In the genomic region with DNA sequence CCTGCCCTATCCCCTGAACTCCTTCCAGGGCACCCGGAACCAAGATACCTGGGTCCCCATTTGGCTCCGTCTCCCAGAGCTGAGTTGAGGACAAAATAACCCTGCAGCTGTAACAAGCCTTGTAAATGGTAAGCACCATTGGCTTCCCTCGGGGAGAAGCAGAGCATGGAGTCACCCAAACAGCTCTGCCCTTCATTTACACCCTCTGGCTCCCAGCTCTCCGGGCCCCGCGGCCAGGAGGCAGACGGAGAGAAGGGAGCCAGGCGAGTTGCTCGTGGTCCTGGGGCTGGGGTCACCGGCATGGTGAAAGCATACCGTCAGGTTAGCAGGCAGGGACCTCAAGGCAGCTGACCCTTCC, we compare ENCODE assay signal across 8 cellular contexts. TPM values are rescaled to one million over a fixed set of nuclear protein-coding genes. Genes with fewer than 3 reads are reported as not detected.
DNase-seq lines count a peak whose midpoint lies in the region; ATAC-seq and TF ChIP-seq lines count a peak whose summit lies in the region.

No MANE protein-coding gene starts in this region.

- no peaks in the 10 kb centered on the region; the same call in 1 of the 2 replicates for H3F3A ChIP-seq in PC-9 (ENCODE audit: insufficient read depth, low read depth)

- ATAC-seq in HG02885 (IDR thresholded peaks at IDR 0.05; ENCODE audit: poor library complexity, unreplicated experiment) (no peak), GM19324 (IDR thresholded peaks at IDR 0.05; ENCODE audit: low FRiP score, unreplicated experiment) (no peak)

- TSS peak; percentile 62 for BruUV-seq in PC-9 (replicated peaks; lab: Mats Ljungman, UMichigan)

- H4K20me1 ChIP-seq in PC-9 (ENCODE audit: insufficient read depth): no peaks in the 10 kb centered on the region; the same call in 1 of the 2 replicates

- H2AFZ ChIP-seq in PC-9: no peak overlapping the region

- WGBS in esophagus muscularis mucosa: 44% methylated on average over 6 of the region's 11 CpGs
- WGBS in prostate gland: 57% methylated on average over 10 of the region's 11 CpGs

- no peaks in the 10 kb centered on the region for H3K27me3 ChIP-seq in PC-9 (ENCODE audit: insufficient read depth, low read depth)
- H3K27me3 ChIP-seq in esophagus muscularis mucosa: no peaks in the 10 kb centered on the region
- H3K27me3 ChIP-seq in prostate gland (replicated peaks; ENCODE audit: insufficient read depth): no peaks in the 10 kb centered on the region

- H3K4me3 ChIP-seq in PC-9 (peak overlapping the region; percentile 57; the same call in 1 of the 2 replicates), esophagus muscularis mucosa (peak overlapping the region; percentile 90 to 98 (median 97)), prostate gland (peak overlapping the region; percentile 95 to 96)

- TF ChIP-seq POLR2A in esophagus muscularis mucosa (IDR thresholded peaks at IDR 0.05; ENCODE audit: low read depth) (no peak), prostate gland (IDR thresholded peaks at IDR 0.05) (no peak)

- no peak overlapping the region for H3K27ac ChIP-seq in PC-9
- peak overlapping the region; percentile 97 to 99 (median 98) for H3K27ac ChIP-seq in esophagus muscularis mucosa (replicated peaks in 1 of 4)
- H3K27ac ChIP-seq in prostate gland: peak overlapping the region; percentile 98 to 99

- H3K36me3 ChIP-seq in ES-I3 (ENCODE audit: insufficient read depth, low read length): no peaks in the 10 kb centered on the region
- no peaks in the 10 kb centered on the region for H3K36me3 ChIP-seq in PC-9 (ENCODE audit: low read depth)
- H3K36me3 ChIP-seq in esophagus muscularis mucosa: peaks cover 0 to 5% (median 0%) of the 10 kb centered on the region in 4 donors
- no peaks in the 10 kb centered on the region for H3K36me3 ChIP-seq in prostate gland

- H3K4me1 ChIP-seq in ES-I3 (ENCODE audit: insufficient read depth, low read length): peaks cover 14% of the 10 kb centered on the region
- H3K4me1 ChIP-seq in PC-9 (replicated peaks; ENCODE audit: insufficient read depth): peaks cover 13% of the 10 kb centered on the region; the same call in 1 of the 2 replicates
- H3K4me1 ChIP-seq in esophagus muscularis mucosa: peaks cover 58 to 65% (median 63%) of the 10 kb centered on the region in 4 donors
- H3K4me1 ChIP-seq in prostate gland (replicated peaks): peaks cover 38% of the 10 kb centered on the region

- peak overlapping the region; percentile 57; the same call in 1 of the 2 replicates for H3K9ac ChIP-seq in ES-I3 (ENCODE audit: low read depth, low read length)

- DNase-seq in PC-9: no peak
- no peak for DNase-seq in esophagus muscularis mucosa (ENCODE audit: extremely low spot score)
- DNase-seq in prostate gland (ENCODE audit: low spot score): no peak
- no peak for DNase-seq in NCI-H510A treated with DMSO at 0.1 percent for 48 hours (lab: John Stamatoyannopoulos, UW)
- DNase-seq in OCI-M2 (lab: John Stamatoyannopoulos, UW; ENCODE audit: unreplicated experiment): no peak

- H3K79me2 ChIP-seq in PC-9 (ENCODE audit: low read depth): no peaks in the 10 kb centered on the region

- POLR2A ChIA-PET in PC-9 (lab: Charles Lee; ENCODE audit: unreplicated experiment): interaction anchor here (0.5 to 0.6 kb wide), 3 partner anchors 16 to 163 kb away, joined by 3 to 6 read pairs (median 6); no protein-coding TSS in a partner anchor

- H3K9me3 ChIP-seq in ES-I3 (ENCODE audit: control insufficient read depth, insufficient read depth, low read length) (no peaks in the 10 kb centered on the region), PC-9 (ENCODE audit: insufficient read depth, low read depth) (no peaks in the 10 kb centered on the region), esophagus muscularis mucosa (no peaks in the 10 kb centered on the region), prostate gland (no peaks in the 10 kb centered on the region)

- intact Hi-C loops in PC-9 (cut with micrococcal nuclease; ENCODE audit: unreplicated experiment) (no loop called here), esophagus muscularis mucosa (cut with DNase I) (loop anchor here (2.0 kb wide), 1 partner anchor 27 kb away; no protein-coding TSS in a partner anchor), prostate gland (cut with DNase I) (no loop called here)

- CTCF ChIA-PET in PC-9 (lab: Charles Lee): interaction anchor here (0.6 to 1.4 kb wide), 4 partner anchors 54 to 541 kb away, joined by 3 to 7 read pairs (median 3); partner anchors contain the start of genes BYSL, MED20 and TOMM6

- no peak for TF ChIP-seq EP300 in esophagus muscularis mucosa (IDR thresholded peaks at IDR 0.05)

- peak overlapping the region; percentile 77 for H3K4me2 ChIP-seq in PC-9

- H3K9me2 ChIP-seq in PC-9 (ENCODE audit: insufficient read depth): no peaks in the 10 kb centered on the region

- TF ChIP-seq CTCF in PC-9 (conservative IDR thresholded peaks at IDR 0.05) (no peak), esophagus muscularis mucosa (IDR thresholded peaks at IDR 0.05) (no peak), prostate gland (IDR thresholded peaks at IDR 0.05) (no peak)

RNA-seq across cellular contexts. Expression of gene TFEB, which starts 2.1 kb away (rescaled TPM):
- 7.3 and 8.6 TPM in 2 replicates for total RNA-seq in PC-9 (2021)
- total RNA-seq in esophagus muscularis mucosa: 10 to 100 TPM; 24.2 to 46.7 (median 33.1) TPM
- total RNA-seq in prostate gland: 10 to 100 TPM; 28.4 to 31.2 TPM

RNA-seq across cellular contexts. Expression of gene PGC, which starts 13.9 kb away (rescaled TPM):
- total RNA-seq in PC-9 (2021) (not detected in 2 replicates), esophagus muscularis mucosa (1 to 10 TPM in 1 of 4 donors, under 1 TPM in 2, not detected in 1; 0.83 to 1.1 (median 0.92) TPM), prostate gland (100 to 1,000 TPM in 1 of 2 donors, 10 to 100 TPM in 1; 18.4 to 391 TPM)

RNA-seq across cellular contexts. Expression of gene FRS3, which starts 46.4 kb away (rescaled TPM):
- 4.5 and 10.4 TPM in 2 replicates for total RNA-seq in PC-9 (2021)
- 1 to 10 TPM; 5.0 to 9.9 (median 6.7) TPM for total RNA-seq in esophagus muscularis mucosa
- 10 to 100 TPM in 1 of 2 donors, 1 to 10 TPM in 1; 5.9 to 18.4 TPM for total RNA-seq in prostate gland

RNA-seq across cellular contexts. Expression of gene PRICKLE4, which starts 47.3 kb away (rescaled TPM):
- total RNA-seq in PC-9 (2021): 8.4 and 9.2 TPM in 2 replicates
- 1 to 10 TPM; 2.1 to 5.8 (median 4.1) TPM for total RNA-seq in esophagus muscularis mucosa
- total RNA-seq in prostate gland: 10 to 100 TPM; 11.4 to 11.6 TPM

RNA-seq across cellular contexts. Expression of gene TOMM6, which starts 54.2 kb away (rescaled TPM):
- total RNA-seq in PC-9 (2021): 143 and 170 TPM in 2 replicates
- 100 to 1,000 TPM in 2 of 4 donors, 10 to 100 TPM in 2; 52.1 to 117 (median 86.9) TPM for total RNA-seq in esophagus muscularis mucosa
- total RNA-seq in prostate gland: 100 to 1,000 TPM; 158 to 233 TPM

Comparison
In these comparisons a context has a peak if more than half of its experiments do, and no peak if none do; other contexts are left out.
1. RNA of gene PGC, which starts 13.9 kb away (total RNA-seq): 18.4 to 391 TPM in prostate gland; 0.83 to 1.1 TPM in esophagus muscularis mucosa and not detected in PC-9; every median in the first group is over 4 times any median in the second.
2. Peak in every context shown above with its lines, with median percentiles within 50 percentile points of each other: H3K4me3 ChIP-seq.